Comparison of ENCODE assay signal across 1 cellular context in genomic region chr19:11766597-11767591, GRCh38.
A peak's percentile ranks its signal among the peaks of the same experiment; 100 is the strongest.
TF ChIP-seq lines count a peak whose summit lies in the region.

Gene ZNF441 (plus strand): TSS chr19:11767000. CDS start chr19:11767194, 194 bp downstream.

TF ChIP-seq in SK-N-SH, 30 proteins besides CTCF, POLR2A, EP300 and RAD21 (continued from another document):
- TF ChIP-seq PBX3 (IDR thresholded peaks at IDR 0.05) (peak; percentile 97), ELF1 (IDR thresholded peaks at IDR 0.05) (peak; percentile 43; the same call in 1 of the 2 replicates), ZBTB33 (IDR thresholded peaks at IDR 0.05; ENCODE audit: borderline replicate concordance, low read depth) (no peak), CHD2 (IDR thresholded peaks at IDR 0.05; ENCODE audit: low read length, partially characterized antibody) (peak; percentile 77)
TF ChIP-seq in SK-N-SH: peak in this region for 12.
